In the genomic region with DNA sequence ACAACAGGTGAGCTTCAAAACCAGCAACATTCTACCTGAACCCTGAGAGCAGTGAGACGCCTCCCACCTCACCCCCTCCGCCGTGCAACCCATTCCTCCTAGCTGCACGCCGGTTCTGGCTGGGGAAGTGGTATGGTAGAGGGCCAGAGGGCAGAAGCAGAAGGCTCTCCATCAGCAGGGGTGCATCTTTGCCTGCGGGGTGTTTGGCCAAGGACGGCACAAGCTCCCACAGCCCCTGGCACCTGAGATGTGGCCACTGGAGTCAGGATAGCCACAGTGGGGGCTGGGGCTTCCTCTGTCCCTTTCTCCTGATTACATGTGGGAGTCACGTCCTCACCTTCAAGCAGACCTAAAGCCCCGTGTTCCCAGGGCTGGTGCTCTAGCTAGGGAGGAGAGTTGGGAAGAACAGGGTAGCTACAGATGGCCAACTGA, we compare ENCODE assay signal across 8 cellular contexts. TPM values are rescaled to one million over a fixed set of nuclear protein-coding genes. Genes with fewer than 3 reads are reported as not detected.
DNase-seq lines count a peak whose midpoint lies in the region; ATAC-seq and TF ChIP-seq lines count a peak whose summit lies in the region.

No MANE protein-coding gene starts in this region.

- H3K27ac ChIP-seq in heart right ventricle: peak overlapping the region in 9 of 10 donors; percentile 87 to 99 (median 95)
- H3K27ac ChIP-seq in vagina: peak overlapping the region; percentile 100

- in situ Hi-C loops in astrocyte of the cerebellum (cut with HindIII; ENCODE audit: low sequenced_read_pairs): loop anchor here (25.0 kb wide), 1 partner anchor 124 kb away; the partner anchor contains the start of gene ARHGEF15

- intact Hi-C loops in heart right ventricle (cut with DNase I): loop anchor here in 6 of 10 donors (5.0 to 10.0 kb wide), 4 partner anchors 34 to 109 kb away; partner anchors contain the start of genes HES7 (in 3 of the 6), ALOXE3 (in 1 of the 6) and SLC25A35 (in 1 of the 6)
- intact Hi-C loops in left ventricle myocardium superior (cut with micrococcal nuclease): no loop called here
- intact Hi-C loops in lower leg skin (cut with DNase I; ENCODE audit: low total_unique reads): no loop called here
- intact Hi-C loops in vagina (cut with DNase I): no loop called here

- whole genome bisulfite sequencing in heart right ventricle, 2 donors: 37 to 40% methylated on average over 9 of the region's 9 CpGs
- 26 to 28% methylated on average over 7 to 9 of the region's 9 CpGs for WGBS in lower leg skin, 2 donors

- H3K4me1 ChIP-seq in heart right ventricle (peaks cover 11 to 65% (median 42%) of the 10 kb centered on the region in 9 donors), vagina (peaks cover 49% of the 10 kb centered on the region)

- H3K27me3 ChIP-seq in heart right ventricle: no peaks in the 10 kb centered on the region
- no peaks in the 10 kb centered on the region for H3K27me3 ChIP-seq in vagina

- peak overlapping the region; percentile 29 to 90 (median 82) for H3K4me3 ChIP-seq in heart right ventricle
- H3K4me3 ChIP-seq in astrocyte of the cerebellum (ENCODE audit: low read depth, low read length): peak overlapping the region; percentile 96
- H3K4me3 ChIP-seq in lower leg skin (ENCODE audit: low read depth, poor library complexity, severe bottlenecking): peak overlapping the region; percentile 7
- peak overlapping the region; percentile 77 to 86 for H3K4me3 ChIP-seq in vagina

- TF ChIP-seq POLR2A in lower leg skin (IDR thresholded peaks at IDR 0.05) (no peak), vagina (IDR thresholded peaks at IDR 0.05) (no peak)

- H3K36me3 ChIP-seq in heart right ventricle (no peaks in the 10 kb centered on the region), vagina (no peaks in the 10 kb centered on the region)

- ATAC-seq in heart right ventricle (no peak), left ventricle myocardium superior (no peak), HG02588 (IDR thresholded peaks at IDR 0.05; ENCODE audit: unreplicated experiment) (no peak), GM19452 (IDR thresholded peaks at IDR 0.05; ENCODE audit: unreplicated experiment) (no peak)

- H3K9me3 ChIP-seq in heart right ventricle: no peaks in the 10 kb centered on the region
- no peaks in the 10 kb centered on the region for H3K9me3 ChIP-seq in vagina

- TF ChIP-seq CTCF in heart right ventricle (IDR thresholded peaks at IDR 0.05): no peak
- no peak for TF ChIP-seq CTCF in astrocyte of the cerebellum (IDR thresholded peaks at IDR 0.05; ENCODE audit: low read depth, low read length, missing control alignments)
- no peak for TF ChIP-seq CTCF in lower leg skin (IDR thresholded peaks at IDR 0.05)
- TF ChIP-seq CTCF in vagina (IDR thresholded peaks at IDR 0.05): no peak

- no peak for DNase-seq in heart right ventricle
- DNase-seq in left ventricle myocardium superior: no peak
- no peak for DNase-seq in astrocyte of the cerebellum (ENCODE audit: low read depth)
- DNase-seq in lower leg skin (ENCODE audit: low spot score in 2 of 2): peak; percentile 43 to 87
- DNase-seq in vagina (ENCODE audit: extremely low spot score in 2 of 2): no peak
- DNase-seq in NCI-H524 treated with DMSO at 0.1 percent for 48 hours (lab: John Stamatoyannopoulos, UW): no peak

RNA-seq across cellular contexts. Expression of gene BORCS6, which starts 1.6 kb away (rescaled TPM):
- total RNA-seq in heart right ventricle (1 to 10 TPM; 5.3 to 9.4 (median 7.7) TPM), left ventricle myocardium superior (9.4 TPM), lower leg skin (10 to 100 TPM; 22.0 to 26.6 (median 25.0) TPM), vagina (9.6 TPM)
- polyA plus RNA-seq in heart right ventricle: 10 to 100 TPM in 1 of 2 donors, 1 to 10 TPM in 1; 4.2 to 13.8 TPM

RNA-seq across cellular contexts. Expression of gene TMEM107, which starts 12.2 kb away (rescaled TPM):
- 10 to 100 TPM in 1 of 10 donors, 1 to 10 TPM in 9; 5.2 to 15.2 (median 7.3) TPM for total RNA-seq in heart right ventricle
- polyA plus RNA-seq in heart right ventricle: 1 to 10 TPM; 4.5 to 7.8 TPM
- total RNA-seq in left ventricle myocardium superior: 5.2 TPM
- total RNA-seq in lower leg skin: 10 to 100 TPM; 15.9 to 21.0 (median 17.6) TPM
- total RNA-seq in vagina: 20.6 TPM

RNA-seq across cellular contexts. Expression of gene AURKB, which starts 22.0 kb away (rescaled TPM):
- 1 to 10 TPM in 3 of 10 donors, under 1 TPM in 2, not detected in 5; 0.38 to 6.4 (median 1.0) TPM for total RNA-seq in heart right ventricle
- polyA plus RNA-seq in heart right ventricle: 1 to 10 TPM in 1 of 2 donors, under 1 TPM in 1; 0.38 to 1.5 TPM
- 0.47 TPM for total RNA-seq in left ventricle myocardium superior
- 10 to 100 TPM in 2 of 4 donors, 1 to 10 TPM in 2; 3.2 to 12.9 (median 8.6) TPM for total RNA-seq in lower leg skin
- not detected for total RNA-seq in vagina

RNA-seq across cellular contexts. Expression of gene VAMP2, which starts 25.7 kb away (rescaled TPM):
- total RNA-seq in heart right ventricle (10 to 100 TPM; 46.8 to 67.8 (median 62.7) TPM), left ventricle myocardium superior (62.3 TPM), lower leg skin (10 to 100 TPM; 43.5 to 58.9 (median 49.3) TPM), vagina (35.6 TPM)
- 10 to 100 TPM; 49.0 to 54.3 TPM for polyA plus RNA-seq in heart right ventricle

RNA-seq across cellular contexts. Expression of gene PER1, which starts 36.2 kb away (rescaled TPM):
- total RNA-seq in heart right ventricle (100 to 1,000 TPM in 6 of 10 donors, 10 to 100 TPM in 4; 37.4 to 154 (median 112) TPM), left ventricle myocardium superior (126 TPM), lower leg skin (100 to 1,000 TPM; 197 to 545 (median 266) TPM), vagina (215 TPM)
- 100 to 1,000 TPM; 112 to 135 TPM for polyA plus RNA-seq in heart right ventricle

Comparison
In these comparisons a context has a peak if more than half of its experiments do, and no peak if none do; other contexts are left out.
1. intact Hi-C loops: an anchor here in heart right ventricle (5.0 to 10.0 kb wide); none called in left ventricle myocardium superior, lower leg skin and vagina.
2. DNase-seq: peak in lower leg skin (2 of 2); none in heart right ventricle (0 of 2), left ventricle myocardium superior (single experiment), astrocyte of the cerebellum (single experiment), vagina (0 of 2) and NCI-H524 treated with DMSO at 0.1 percent for 48 hours (single experiment).
3. H3K4me3 ChIP-seq: peak in every context shown above with its lines; median percentile 96 in astrocyte of the cerebellum; 82 in heart right ventricle; 82 in vagina; 7 in lower leg skin.